Comparison of ENCODE assay signal across 1 cellular context in the genomic region with DNA sequence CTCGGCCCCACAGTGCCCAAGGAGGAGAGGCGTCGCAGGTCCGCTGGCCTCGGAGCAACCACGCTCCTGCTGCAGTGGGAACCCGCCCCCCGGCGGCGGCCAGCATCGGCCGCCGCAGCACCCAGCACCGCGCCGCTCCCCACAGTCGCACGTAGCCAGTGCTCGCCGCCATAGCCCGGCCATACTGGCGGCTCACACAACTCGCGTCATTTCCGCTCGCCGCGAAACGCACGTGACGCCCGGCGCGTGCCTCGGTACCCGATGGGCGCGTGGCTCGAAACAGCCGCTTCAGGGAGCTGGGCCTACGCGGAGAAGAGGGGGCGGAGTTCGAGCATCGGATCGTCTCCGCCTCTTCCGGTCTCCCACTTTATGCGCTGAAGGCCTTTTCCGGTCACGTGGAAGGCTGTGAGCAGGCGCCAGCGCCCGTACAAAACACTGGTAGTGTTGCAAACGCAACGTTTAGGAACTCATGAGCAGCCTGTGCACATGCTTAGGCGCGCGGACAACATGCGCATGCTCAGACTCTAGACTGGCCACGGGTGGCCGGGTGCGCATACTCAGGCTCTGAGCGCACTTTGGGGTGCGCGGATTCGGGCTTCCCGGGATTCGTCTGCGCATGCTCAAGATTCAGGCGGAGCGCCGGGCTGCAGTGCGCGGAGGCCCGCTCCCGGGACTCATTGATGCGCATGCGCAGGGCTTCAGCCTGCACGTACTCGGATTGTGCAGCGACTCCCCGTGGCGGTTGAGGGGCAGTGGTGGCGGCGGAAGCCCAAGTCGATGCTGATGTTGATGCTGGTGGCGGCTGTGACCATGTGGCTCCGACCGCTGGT.
TF ChIP-seq lines count a peak whose summit lies in the region.

CATSPERD (plus strand) TSS at position 677 of the 830 bp plus-strand sequence; CDS start at position 778, 101 bp downstream.
LONP1 (minus strand) TSS at position 186 of the 830 bp plus-strand sequence; CDS start at position 172, 14 bp downstream.

TF ChIP-seq in SK-N-SH treated with all-trans-retinoic acid at 6 μM for 48 hours, 23 proteins besides CTCF, POLR2A, EP300 and RAD21 (continued from another document):
- TF ChIP-seq ARNTL (CRISPR knock-in tag; IDR thresholded peaks at IDR 0.05; ENCODE audit: borderline replicate concordance, low read depth) = no peak
- no peak for TF ChIP-seq TOX (CRISPR knock-in tag; IDR thresholded peaks at IDR 0.05; ENCODE audit: borderline replicate concordance)
- no peak for TF ChIP-seq ZFP30 (CRISPR knock-in tag; IDR thresholded peaks at IDR 0.05)
- TF ChIP-seq OSR1 (CRISPR knock-in tag; IDR thresholded peaks at IDR 0.05) = no peak
- TF ChIP-seq, protein P1, sequence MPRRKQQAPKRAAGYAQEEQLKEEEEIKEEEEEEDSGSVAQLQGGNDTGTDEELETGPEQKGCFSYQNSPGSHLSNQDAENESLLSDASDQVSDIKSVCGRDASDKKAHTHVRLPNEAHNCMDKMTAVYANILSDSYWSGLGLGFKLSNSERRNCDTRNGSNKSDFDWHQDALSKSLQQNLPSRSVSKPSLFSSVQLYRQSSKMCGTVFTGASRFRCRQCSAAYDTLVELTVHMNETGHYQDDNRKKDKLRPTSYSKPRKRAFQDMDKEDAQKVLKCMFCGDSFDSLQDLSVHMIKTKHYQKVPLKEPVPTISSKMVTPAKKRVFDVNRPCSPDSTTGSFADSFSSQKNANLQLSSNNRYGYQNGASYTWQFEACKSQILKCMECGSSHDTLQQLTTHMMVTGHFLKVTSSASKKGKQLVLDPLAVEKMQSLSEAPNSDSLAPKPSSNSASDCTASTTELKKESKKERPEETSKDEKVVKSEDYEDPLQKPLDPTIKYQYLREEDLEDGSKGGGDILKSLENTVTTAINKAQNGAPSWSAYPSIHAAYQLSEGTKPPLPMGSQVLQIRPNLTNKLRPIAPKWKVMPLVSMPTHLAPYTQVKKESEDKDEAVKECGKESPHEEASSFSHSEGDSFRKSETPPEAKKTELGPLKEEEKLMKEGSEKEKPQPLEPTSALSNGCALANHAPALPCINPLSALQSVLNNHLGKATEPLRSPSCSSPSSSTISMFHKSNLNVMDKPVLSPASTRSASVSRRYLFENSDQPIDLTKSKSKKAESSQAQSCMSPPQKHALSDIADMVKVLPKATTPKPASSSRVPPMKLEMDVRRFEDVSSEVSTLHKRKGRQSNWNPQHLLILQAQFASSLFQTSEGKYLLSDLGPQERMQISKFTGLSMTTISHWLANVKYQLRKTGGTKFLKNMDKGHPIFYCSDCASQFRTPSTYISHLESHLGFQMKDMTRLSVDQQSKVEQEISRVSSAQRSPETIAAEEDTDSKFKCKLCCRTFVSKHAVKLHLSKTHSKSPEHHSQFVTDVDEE (CRISPR knock-in tag; IDR thresholded peaks at IDR 0.05) = no peak
- TF ChIP-seq, protein P2, sequence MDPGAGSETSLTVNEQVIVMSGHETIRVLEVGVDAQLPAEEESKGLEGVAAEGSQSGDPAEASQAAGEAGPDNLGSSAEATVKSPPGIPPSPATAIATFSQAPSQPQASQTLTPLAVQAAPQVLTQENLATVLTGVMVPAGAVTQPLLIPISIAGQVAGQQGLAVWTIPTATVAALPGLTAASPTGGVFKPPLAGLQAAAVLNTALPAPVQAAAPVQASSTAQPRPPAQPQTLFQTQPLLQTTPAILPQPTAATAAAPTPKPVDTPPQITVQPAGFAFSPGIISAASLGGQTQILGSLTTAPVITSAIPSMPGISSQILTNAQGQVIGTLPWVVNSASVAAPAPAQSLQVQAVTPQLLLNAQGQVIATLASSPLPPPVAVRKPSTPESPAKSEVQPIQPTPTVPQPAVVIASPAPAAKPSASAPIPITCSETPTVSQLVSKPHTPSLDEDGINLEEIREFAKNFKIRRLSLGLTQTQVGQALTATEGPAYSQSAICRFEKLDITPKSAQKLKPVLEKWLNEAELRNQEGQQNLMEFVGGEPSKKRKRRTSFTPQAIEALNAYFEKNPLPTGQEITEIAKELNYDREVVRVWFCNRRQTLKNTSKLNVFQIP (CRISPR knock-in tag; IDR thresholded peaks at IDR 0.05; ENCODE audit: borderline replicate concordance, low read depth) = no peak
